1 cellular context compared by ENCODE assay signal in the genomic region with DNA sequence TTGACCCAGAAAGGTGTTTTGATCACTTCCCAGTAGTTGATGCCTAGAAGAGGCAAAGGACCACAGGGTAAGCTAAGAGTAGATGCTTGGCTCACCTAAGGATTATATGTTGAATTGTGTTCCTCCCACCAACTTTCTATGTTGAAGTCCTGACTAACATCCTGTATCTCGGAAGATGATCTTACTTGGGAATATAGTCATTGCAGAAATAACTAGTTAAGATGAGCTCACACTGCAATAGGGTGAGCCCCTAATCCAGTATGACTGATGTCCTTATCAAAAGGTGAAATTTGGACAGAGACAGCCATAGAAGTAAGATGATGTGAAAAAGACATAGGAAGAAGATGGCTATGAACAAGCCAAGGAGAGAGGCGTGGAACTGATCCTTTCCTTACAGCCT.
TF ChIP-seq lines count a peak whose summit lies in the region.

No MANE protein-coding gene starts in this region.

TF ChIP-seq in HepG2, 621 proteins besides CTCF, POLR2A, EP300 and RAD21:
- TF ChIP-seq CBX2 (IDR thresholded peaks at IDR 0.05; ENCODE audit: low read depth, low read length) (no peak), CBX2 (CRISPR knock-in tag; IDR thresholded peaks at IDR 0.05; ENCODE audit: low read depth) (no peak), ZNF446 (CRISPR knock-in tag; IDR thresholded peaks at IDR 0.05) (no peak), CBFB (CRISPR knock-in tag; IDR thresholded peaks at IDR 0.05) (no peak), PAX8 (CRISPR knock-in tag; IDR thresholded peaks at IDR 0.05; ENCODE audit: borderline replicate concordance) (no peak), NONO (IDR thresholded peaks at IDR 0.05) (no peak), NONO (CRISPR knock-in tag; conservative IDR thresholded peaks at IDR 0.05) (no peak), ZNF747 (CRISPR knock-in tag; IDR thresholded peaks at IDR 0.05; ENCODE audit: borderline replicate concordance) (no peak), E2F5 (CRISPR knock-in tag; conservative IDR thresholded peaks at IDR 0.05) (no peak), NR1H2 (CRISPR knock-in tag; IDR thresholded peaks at IDR 0.05; ENCODE audit: borderline replicate concordance, low read depth) (no peak), MNT (IDR thresholded peaks at IDR 0.05) (no peak), RCOR2 (CRISPR knock-in tag; IDR thresholded peaks at IDR 0.05) (no peak), ZBTB34 (CRISPR knock-in tag; IDR thresholded peaks at IDR 0.05) (no peak), PAF1 (CRISPR knock-in tag; IDR thresholded peaks at IDR 0.05) (no peak), TAF15 (IDR thresholded peaks at IDR 0.05; ENCODE audit: low read depth, low read length, poor library complexity, severe bottlenecking) (no peak)
- TF ChIP-seq, protein P1, sequence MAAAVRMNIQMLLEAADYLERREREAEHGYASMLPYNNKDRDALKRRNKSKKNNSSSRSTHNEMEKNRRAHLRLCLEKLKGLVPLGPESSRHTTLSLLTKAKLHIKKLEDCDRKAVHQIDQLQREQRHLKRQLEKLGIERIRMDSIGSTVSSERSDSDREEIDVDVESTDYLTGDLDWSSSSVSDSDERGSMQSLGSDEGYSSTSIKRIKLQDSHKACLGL (CRISPR knock-in tag; IDR thresholded peaks at IDR 0.05): no peak
